Comparison of ENCODE assay signal across 8 cellular contexts in genomic region chr2:104412384-104412783, GRCh38.
DNase-seq lines count a peak whose midpoint lies in the region; ATAC-seq, FAIRE-seq and TF ChIP-seq lines count a peak whose summit lies in the region.

No MANE protein-coding gene starts in this region.

- H3K4me3 Mint-ChIP-seq in activated CD4-positive, alpha-beta T cell treated with anti-CD3 and anti-CD28 coated beads, Interleukin-2, amount 10 ng/mL, durations not matched to agents 24 days and 14 days = no peak overlapping the region
- no peak overlapping the region for H3K4me3 Mint-ChIP-seq in glutamatergic neuron (ENCODE audit: unreplicated experiment)

- no peaks in the 10 kb centered on the region for H3K4me1 ChIP-seq in OCI-LY1 (ENCODE audit: insufficient read depth, low read length, severe bottlenecking)

- no peak for ATAC-seq in GM19463 (IDR thresholded peaks at IDR 0.05; ENCODE audit: unreplicated experiment)

- H3K9ac ChIP-seq in OCI-LY1 (ENCODE audit: low read length) = no peak overlapping the region

- H3K9me3 ChIP-seq in OCI-LY1 (ENCODE audit: low read length) = no peaks in the 10 kb centered on the region

- H3K27ac ChIP-seq in OCI-LY1 (ENCODE audit: low read depth, low read length, poor library complexity, severe bottlenecking) = no peak overlapping the region

- H3K27me3 ChIP-seq in OCI-LY1 (ENCODE audit: insufficient read depth, low read length) = no peaks in the 10 kb centered on the region

- no peak overlapping the region for H2AFZ ChIP-seq in OCI-LY1 (ENCODE audit: low read length)

- H3K9me3 Mint-ChIP-seq in activated CD4-positive, alpha-beta T cell treated with anti-CD3 and anti-CD28 coated beads, Interleukin-2, amount 10 ng/mL, durations not matched to agents 24 days and 14 days = no peaks in the 10 kb centered on the region
- no peaks in the 10 kb centered on the region for H3K9me3 Mint-ChIP-seq in glutamatergic neuron (ENCODE audit: unreplicated experiment)

- no peaks in the 10 kb centered on the region for H4K20me1 ChIP-seq in OCI-LY1 (ENCODE audit: insufficient read depth, low read length)

- FAIRE-seq in urothelium cell line (lab: Jason Lieb, UNC) = no peak

- TF ChIP-seq CTCF in OCI-LY1 (IDR thresholded peaks at IDR 0.05; ENCODE audit: low read length) (peak; percentile 83), glutamatergic neuron (IDR thresholded peaks at IDR 0.05; ENCODE audit: partially characterized antibody, unreplicated experiment) (peak; percentile 76)

- no peaks in the 10 kb centered on the region for H3K27me3 Mint-ChIP-seq in activated CD4-positive, alpha-beta T cell treated with anti-CD3 and anti-CD28 coated beads, Interleukin-2, amount 10 ng/mL, durations not matched to agents 24 days and 14 days
- H3K27me3 Mint-ChIP-seq in glutamatergic neuron (ENCODE audit: unreplicated experiment) = no peaks in the 10 kb centered on the region

- intact Hi-C loops in activated CD4-positive, alpha-beta T cell treated with anti-CD3 and anti-CD28 coated beads, Interleukin-2, amount 10 ng/mL, durations not matched to agents 24 days and 14 days (cut with micrococcal nuclease) = no loop called here

- peak; percentile 66 for DNase-seq in activated CD4-positive, alpha-beta T cell treated with anti-CD3 and anti-CD28 coated beads, Interleukin-2, amount 10 ng/mL, durations not matched to agents 24 days and 14 days
- no peak for DNase-seq in activated CD4-positive, alpha-beta T cell treated with anti-CD3 and anti-CD28 coated beads, Interleukin-2, amount 50 U/mL, for 1 hour
- DNase-seq in H4 (ENCODE audit: low spot score) = peak; percentile 25
- peak; percentile 64 for DNase-seq in glutamatergic neuron
- DNase-seq in urothelium cell line (ENCODE audit: low spot score) = peak; percentile 46
- DNase-seq in T-helper 1 cell = no peak

- H3K4me1 Mint-ChIP-seq in activated CD4-positive, alpha-beta T cell treated with anti-CD3 and anti-CD28 coated beads, Interleukin-2, amount 10 ng/mL, durations not matched to agents 24 days and 14 days = no peaks in the 10 kb centered on the region
- peaks cover 25% of the 10 kb centered on the region for H3K4me1 Mint-ChIP-seq in glutamatergic neuron (ENCODE audit: low read depth, unreplicated experiment)

- H3K27ac Mint-ChIP-seq in activated CD4-positive, alpha-beta T cell treated with anti-CD3 and anti-CD28 coated beads, Interleukin-2, amount 10 ng/mL, durations not matched to agents 24 days and 14 days = no peak overlapping the region
- H3K27ac Mint-ChIP-seq in glutamatergic neuron (ENCODE audit: unreplicated experiment) = no peak overlapping the region

- H3K36me3 ChIP-seq in OCI-LY1 (ENCODE audit: insufficient read depth, low read length) = no peaks in the 10 kb centered on the region

- H3K9me2 ChIP-seq in OCI-LY1 (ENCODE audit: low read depth, low read length) = no peaks in the 10 kb centered on the region

- H3K4me2 ChIP-seq in OCI-LY1 (ENCODE audit: low read length) = no peak overlapping the region

- H3F3A ChIP-seq in OCI-LY1 (ENCODE audit: insufficient read depth, low read length) = no peaks in the 10 kb centered on the region

- H3K79me2 ChIP-seq in OCI-LY1 (ENCODE audit: insufficient read depth, low read length) = no peaks in the 10 kb centered on the region

- H3K36me3 Mint-ChIP-seq in activated CD4-positive, alpha-beta T cell treated with anti-CD3 and anti-CD28 coated beads, Interleukin-2, amount 10 ng/mL, durations not matched to agents 24 days and 14 days (ENCODE audit: low read depth) = no peaks in the 10 kb centered on the region
- H3K36me3 Mint-ChIP-seq in glutamatergic neuron (ENCODE audit: unreplicated experiment) = no peaks in the 10 kb centered on the region

- H3K4me3 ChIP-seq in OCI-LY1 (ENCODE audit: low read depth, low read length, poor library complexity, severe bottlenecking) = no peak overlapping the region

Comparison
In these comparisons a context has a peak if more than half of its experiments do, and no peak if none do; other contexts are left out.
1. DNase-seq: peak in activated CD4-positive, alpha-beta T cell treated with anti-CD3 and anti-CD28 coated beads, Interleukin-2, amount 10 ng/mL, durations not matched to agents 24 days and 14 days (single experiment), H4 (single experiment), glutamatergic neuron (single experiment) and urothelium cell line (single experiment); none in activated CD4-positive, alpha-beta T cell treated with anti-CD3 and anti-CD28 coated beads, Interleukin-2, amount 50 U/mL, for 1 hour (single experiment) and T-helper 1 cell (0 of 5).